Comparison of ENCODE assay signal across 14 cellular contexts in the genomic region with DNA sequence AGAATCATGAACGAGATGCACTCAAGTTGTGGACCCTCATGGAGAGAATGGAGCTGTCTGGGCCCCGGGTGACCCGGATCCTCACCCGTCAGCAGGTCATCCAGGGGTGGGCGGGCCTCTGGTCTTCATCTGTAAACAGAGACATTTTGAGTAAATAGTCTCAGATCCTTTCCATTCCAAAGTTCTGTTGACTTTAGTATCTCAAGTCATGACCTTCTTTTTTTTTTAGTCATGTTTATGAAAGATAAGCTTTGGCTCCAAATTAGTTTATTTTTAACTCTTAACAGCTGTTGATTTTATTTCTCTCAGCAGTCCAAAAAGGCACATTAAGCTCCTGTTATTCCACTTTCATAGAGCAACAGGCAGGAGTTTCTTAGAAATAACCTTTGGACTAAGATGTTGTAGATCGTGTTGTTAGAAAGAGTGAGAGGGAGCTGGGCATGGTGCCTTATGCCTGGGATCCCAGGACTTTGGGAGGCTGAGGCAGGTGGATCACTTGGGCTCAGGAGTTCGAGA.
"Had no signal": no experiment of that assay in that cellular context is flagged by ENCODE, and none has a peak within 500 bp of the region (broad histone marks: within the 10 kb centered on the region; RNA-seq: fewer than 3 reads in every experiment).

No MANE protein-coding gene starts in this region.

- H3K4me3 Mint-ChIP-seq: activated B cell treated with CpG ODN at 0.5 μM for 24 hours; activated CD4-positive, alpha-beta T cell treated with anti-CD3 and anti-CD28 coated beads, Interleukin-2, amount 10 ng/mL, durations not matched to agents 7 days and 5 days; natural killer cell had no signal

- H3K9me3 Mint-ChIP-seq: activated B cell treated with CpG ODN at 0.5 μM for 24 hours; activated CD4-positive, alpha-beta T cell treated with anti-CD3 and anti-CD28 coated beads, Interleukin-2, amount 10 ng/mL, durations not matched to agents 7 days and 5 days; natural killer cell had no signal

- H3K27ac Mint-ChIP-seq: activated B cell treated with CpG ODN at 0.5 μM for 24 hours; activated CD4-positive, alpha-beta T cell treated with anti-CD3 and anti-CD28 coated beads, Interleukin-2, amount 10 ng/mL, durations not matched to agents 7 days and 5 days; natural killer cell had no signal

- DNase-seq: activated B cell treated with CpG ODN at 0.5 μM for 24 hours; activated CD4-positive, alpha-beta T cell treated with anti-CD3 and anti-CD28 coated beads, Interleukin-2, amount 10 ng/mL, durations not matched to agents 7 days and 5 days; activated gamma-delta T cell treated with Interleukin-2 at 50 U/mL for 16 hours; activated T-cell treated with anti-CD3 and anti-CD28 coated beads for 4 hours; aorta; dorsolateral prefrontal cortex; natural killer cell; right cardiac atrium; stimulated activated CD4-positive, alpha-beta T cell treated with anti-CD3 and anti-CD28 coated beads, Interleukin-2, amount 100 ng/mL, for 24 hours; stimulated activated naive CD4-positive, alpha-beta T cell; T-helper 1 cell had no signal

- H3K27me3 ChIP-seq: breast epithelium, dorsolateral prefrontal cortex, esophagus muscularis mucosa had no signal

- H3K4me3 ChIP-seq: breast epithelium, dorsolateral prefrontal cortex, esophagus muscularis mucosa, lung had no signal

- H3K9me3 ChIP-seq: breast epithelium, esophagus muscularis mucosa had no signal

- H3K36me3 Mint-ChIP-seq: natural killer cell had no signal

- H3K27ac ChIP-seq: breast epithelium, dorsolateral prefrontal cortex, esophagus muscularis mucosa had no signal

- H3K4me1 Mint-ChIP-seq: natural killer cell had no signal

- H3K4me1 ChIP-seq: breast epithelium, esophagus muscularis mucosa had no signal

- H3K27me3 Mint-ChIP-seq: activated B cell treated with CpG ODN at 0.5 μM for 24 hours; activated CD4-positive, alpha-beta T cell treated with anti-CD3 and anti-CD28 coated beads, Interleukin-2, amount 10 ng/mL, durations not matched to agents 7 days and 5 days had no signal

- H3K36me3 ChIP-seq: breast epithelium had no signal

- ATAC-seq: natural killer cell, right cardiac atrium had no signal
